1 cellular context compared by ENCODE assay signal in genomic region chr7:101125989-101126650, GRCh38.
TF ChIP-seq lines count a peak whose summit lies in the region.

No MANE protein-coding gene starts in this region.

TF ChIP-seq in H1, 55 proteins besides CTCF, POLR2A, EP300 and RAD21:
- no peak for TF ChIP-seq CHD7 (IDR thresholded peaks at IDR 0.05; ENCODE audit: insufficient replicate concordance, low read length)
- TF ChIP-seq MAX (IDR thresholded peaks at IDR 0.05), result 0 out of 2 replicates have a peak, but pooled peaks have one; percentile 9
TF ChIP-seq in H1: peak in this region for 1.
